ENCODE assay signal across 17 cellular contexts in the genomic region with DNA sequence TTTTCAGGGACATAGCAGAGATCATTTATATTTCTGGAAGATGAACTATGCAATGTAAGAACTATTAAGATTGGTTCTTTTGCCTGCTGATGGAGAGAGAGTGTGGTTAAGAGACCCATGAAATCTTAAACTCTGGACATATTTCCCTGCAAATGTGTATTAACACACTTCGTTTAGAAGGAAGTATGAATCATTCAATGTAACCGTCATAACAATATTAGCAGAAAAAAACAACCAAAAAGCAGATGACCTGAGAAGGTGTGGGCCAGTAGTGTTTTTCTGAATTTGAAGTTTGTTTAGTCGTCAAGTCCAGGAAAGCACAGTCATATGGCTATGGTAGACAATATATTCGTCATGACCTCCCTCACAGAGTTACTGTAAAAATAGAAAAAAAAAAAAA. TPM values are rescaled to one million over a fixed set of nuclear protein-coding genes. Genes with fewer than 3 reads are reported as not detected.
DNase-seq lines count a peak whose midpoint lies in the region; ATAC-seq, FAIRE-seq and TF ChIP-seq lines count a peak whose summit lies in the region.
"Had no signal": no experiment of that assay in that cellular context is flagged by ENCODE, and none has a peak within 500 bp of the region (broad histone marks: within the 10 kb centered on the region; RNA-seq: fewer than 3 reads in every experiment).

No MANE protein-coding gene starts in this region.

- FAIRE-seq in keratinocyte (lab: Jason Lieb, UNC) = peak; percentile 71
- FAIRE-seq: pancreas had no signal

- peak overlapping the region; percentile 64 for H3K4me2 ChIP-seq in keratinocyte (ENCODE audit: control insufficient read depth, extremely low read depth, insufficient read depth, low read depth, low read length)

- H3K36me3 ChIP-seq in keratinocyte (ENCODE audit: control insufficient read depth in 2 of 2, extremely low read depth in 1 of 2, insufficient read depth in 2 of 2, low read length in 2 of 2) = no peaks in the 10 kb centered on the region
- H3K36me3 ChIP-seq: pancreas had no signal

- dilution Hi-C loops in keratinocyte (cut with MboI; ENCODE audit: extremely low pct_ligation_motif_present, low sequenced_read_pairs) = no loop called here

- no peak for TF ChIP-seq CTCF in choroid plexus epithelial cell (conservative IDR thresholded peaks at IDR 0.05; ENCODE audit: low read depth, low read length)
- TF ChIP-seq CTCF in keratinocyte (optimal IDR thresholded peaks at IDR 0.05 in 1 of 3, IDR thresholded peaks at IDR 0.05 in 1 of 3, conservative IDR thresholded peaks at IDR 0.05 in 1 of 3; ENCODE audit: extremely low read depth in 1 of 3, insufficient read depth in 2 of 3, low read length in 3 of 3) = no peak

- no peak for ATAC-seq in HG02884 (IDR thresholded peaks at IDR 0.05; ENCODE audit: unreplicated experiment)
- ATAC-seq: activated CD4-positive, alpha-beta T cell treated with anti-CD3 and anti-CD28 coated beads for 36 hours; activated T-cell treated with anti-CD3 and anti-CD28 coated beads, Interleukin-2, amount 50 U/mL, for 4 hours; pancreas had no signal

- peaks cover 38% of the 10 kb centered on the region for H3K4me1 ChIP-seq in keratinocyte (ENCODE audit: control insufficient read depth, extremely low read depth, insufficient read depth, low read length)
- H3K4me1 ChIP-seq: pancreas had no signal

- H2AFZ ChIP-seq in keratinocyte (ENCODE audit: control insufficient read depth, low read length) = peak overlapping the region; percentile 51

- H3K4me3 ChIP-seq in choroid plexus epithelial cell (ENCODE audit: low read depth, low read length) (no peak overlapping the region), keratinocyte (ENCODE audit: control insufficient read depth in 2 of 3, extremely low read depth in 1 of 3, insufficient read depth in 2 of 3, low read depth in 1 of 3, low read length in 3 of 3) (peak overlapping the region in 2 of 3 experiments; percentile 13 to 15)
- H3K4me3 ChIP-seq: lung, pancreas had no signal

- H3K9me1 ChIP-seq in keratinocyte (ENCODE audit: control insufficient read depth, extremely low read depth, insufficient read depth, low read length) = no peaks in the 10 kb centered on the region

- no peaks in the 10 kb centered on the region for H3K79me2 ChIP-seq in keratinocyte (ENCODE audit: control insufficient read depth, insufficient read depth, low read length)

- no peaks in the 10 kb centered on the region for H3K9me3 ChIP-seq in keratinocyte (ENCODE audit: control insufficient read depth, low read depth, low read length)
- H3K9me3 ChIP-seq: pancreas had no signal

- no peaks in the 10 kb centered on the region for H3K27me3 ChIP-seq in keratinocyte (ENCODE audit: control insufficient read depth, extremely low read depth, insufficient read depth, low read length)
- H3K27me3 ChIP-seq: pancreas had no signal

- DNase-seq in AML-193 (lab: John Stamatoyannopoulos, UW) (peak; percentile 12 to 20), MV-4-11 (lab: John Stamatoyannopoulos, UW) (peak; percentile 37), choroid plexus epithelial cell (ENCODE audit: low read depth) (peak; percentile 54), keratinocyte (ENCODE audit: low read depth, low spot score) (no peak), NCI-H2107 treated with DMSO at 0.1 percent for 48 hours (lab: John Stamatoyannopoulos, UW; ENCODE audit: unreplicated experiment) (no peak), ureter (ENCODE audit: low spot score) (no peak), SHP77 treated with DMSO at 0.1 percent for 48 hours (lab: John Stamatoyannopoulos, UW) (no peak)
- DNase-seq: activated CD4-positive, alpha-beta T cell treated with anti-CD3 and anti-CD28 coated beads for 36 hours; activated T-cell treated with anti-CD3 and anti-CD28 coated beads, Interleukin-2, amount 50 U/mL, for 4 hours; aorta; DMS 273 treated with DMSO at 0.1 percent for 48 hours; effector memory CD4-positive, alpha-beta T cell; hippocampal formation; Karpas-422; pancreas had no signal

- peak overlapping the region; percentile 89 for H3K27ac ChIP-seq in keratinocyte (ENCODE audit: control insufficient read depth, insufficient read depth, low read length)
- H3K27ac ChIP-seq: pancreas had no signal

- no peaks in the 10 kb centered on the region for H4K20me1 ChIP-seq in keratinocyte (ENCODE audit: control insufficient read depth, extremely low read depth, insufficient read depth, low read length)

- peak overlapping the region; percentile 47 for H3K9ac ChIP-seq in keratinocyte (ENCODE audit: control insufficient read depth, extremely low read depth, insufficient read depth, low read length)

RNA-seq across cellular contexts. Expression of a gene that starts 2.5 kb away (rescaled TPM):
- polyA plus RNA-seq in keratinocyte = 0.26 to 0.73 TPM (median 0.28 TPM) in 3 replicates
- not detected for polyA plus RNA-seq in keratinocyte (2011; ENCODE audit: low read depth)
- polyA plus RNA-seq in keratinocyte (2011; cell fraction: cytosol; rRNA removed) = 0.12 and 0.45 TPM in 2 replicates
- polyA plus RNA-seq in keratinocyte (2011; cell fraction: nucleus; rRNA removed) = 0.85 and 0.89 TPM in 2 replicates
- polyA plus RNA-seq in keratinocyte (2012; ENCODE audit: low replicate concordance) = 0.23 and 0.32 TPM in 2 replicates
- polyA minus RNA-seq in keratinocyte = 0.06 to 0.73 TPM in 2 of 3 replicates, not detected in the other
- polyA minus RNA-seq in keratinocyte (2011; cell fraction: cytosol; rRNA and poly(A)+ RNA removed) = not detected
- polyA minus RNA-seq in keratinocyte (2011; cell fraction: nucleus; rRNA and poly(A)+ RNA removed) = 1.1 and 1.5 TPM in 2 replicates
- not detected for total RNA-seq in ureter
- total RNA-seq: activated CD4-positive, alpha-beta T cell treated with anti-CD3 and anti-CD28 coated beads for 36 hours; activated T-cell treated with anti-CD3 and anti-CD28 coated beads, Interleukin-2, amount 50 U/mL, for 4 hours; aorta; lung; pancreas had no signal
- polyA plus RNA-seq: pancreas had no signal

Comparison
In these comparisons a context has a peak if more than half of its experiments do, and no peak if none do; other contexts are left out.
1. DNase-seq: peak in AML-193 (2 of 2), MV-4-11 (single experiment) and choroid plexus epithelial cell (single experiment); none in keratinocyte (single experiment), NCI-H2107 treated with DMSO at 0.1 percent for 48 hours (single experiment), ureter (single experiment) and SHP77 treated with DMSO at 0.1 percent for 48 hours (single experiment).